In the genomic region with DNA sequence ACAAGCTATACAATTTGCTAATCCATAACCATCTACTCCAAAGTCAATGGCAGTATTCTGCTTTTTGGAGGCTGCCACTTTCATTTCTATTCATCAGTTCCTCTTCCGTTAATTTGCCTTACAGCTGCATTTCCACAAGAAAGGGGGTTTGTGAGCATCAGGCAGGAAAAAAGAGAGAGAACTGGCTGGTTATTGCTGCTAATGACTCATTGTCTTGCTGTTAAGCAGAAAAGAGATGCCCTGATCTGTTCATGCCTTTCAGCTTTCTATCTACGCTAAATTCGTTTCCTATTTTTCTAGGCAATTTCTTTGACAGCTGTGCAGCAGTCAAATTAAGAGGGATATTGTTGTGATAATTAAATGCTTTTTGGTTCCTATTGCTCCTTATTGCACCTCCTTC, we compare ENCODE assay signal across 17 cellular contexts.
DNase-seq lines count a peak whose midpoint lies in the region; ATAC-seq, FAIRE-seq and TF ChIP-seq lines count a peak whose summit lies in the region.
"Had no signal": no experiment of that assay in that cellular context is flagged by ENCODE, and none has a peak within 500 bp of the region (broad histone marks: within the 10 kb centered on the region; RNA-seq: fewer than 3 reads in every experiment).

No MANE protein-coding gene starts in this region.

- no peak overlapping the region for H2BK12ac ChIP-seq in H1 (ENCODE audit: low read depth, low read length)

- no peak overlapping the region for H2AK5ac ChIP-seq in H1 (ENCODE audit: low read depth, low read length)

- no peaks in the 10 kb centered on the region for H3K36me3 Mint-ChIP-seq in activated CD4-positive, alpha-beta T cell treated with anti-CD3 and anti-CD28 coated beads, Interleukin-2, amount 10 ng/mL, durations not matched to agents 7 days and 5 days (ENCODE audit: low read depth)
- no peaks in the 10 kb centered on the region for H3K36me3 Mint-ChIP-seq in stimulated activated naive B cell treated with anti-CD40 and anti-IgM and Interleukin-4, amounts not matched to agents 10 μg/mL and 1 μg/mL and 100 μg/mL, for 72 hours
- H3K36me3 Mint-ChIP-seq in endothelial cell (ENCODE audit: low read depth, unreplicated experiment), result no peaks in the 10 kb centered on the region
- H3K36me3 Mint-ChIP-seq: type B pancreatic cell had no signal

- peaks cover 0 to 4% (median 0%) of the 10 kb centered on the region in 4 experiments; a peak in 1 of 7 replicates for H3K4me1 ChIP-seq in H1 (replicated peaks in 1 of 4; ENCODE audit: control insufficient read depth in 3 of 4, insufficient read depth in 4 of 4, low read length in 3 of 4)
- H3K4me1 ChIP-seq: parathyroid adenoma had no signal

- no peak overlapping the region for H4K5ac ChIP-seq in H1 (ENCODE audit: insufficient read length, low read depth, low read length)

- H2BK5ac ChIP-seq in H1 (ENCODE audit: low read depth, low read length), result no peak overlapping the region

- no peaks in the 10 kb centered on the region for H3K79me2 ChIP-seq in H1 (ENCODE audit: control insufficient read depth in 1 of 2, insufficient read depth in 2 of 2, low read length in 2 of 2)
- H3K79me2 ChIP-seq: parathyroid adenoma had no signal

- no peaks in the 10 kb centered on the region for H3K23me2 ChIP-seq in H1 (ENCODE audit: low read depth, low read length)

- no peaks in the 10 kb centered on the region for H3K27me3 Mint-ChIP-seq in activated CD4-positive, alpha-beta T cell treated with anti-CD3 and anti-CD28 coated beads, Interleukin-2, amount 10 ng/mL, durations not matched to agents 7 days and 5 days
- H3K27me3 Mint-ChIP-seq in stimulated activated naive B cell treated with anti-CD40 and anti-IgM and Interleukin-4, amounts not matched to agents 10 μg/mL and 1 μg/mL and 100 μg/mL, for 72 hours, result peaks cover 11 to 21% of the 10 kb centered on the region in 2 donors
- H3K27me3 Mint-ChIP-seq in endothelial cell (ENCODE audit: unreplicated experiment), result peaks cover 2% of the 10 kb centered on the region
- H3K27me3 Mint-ChIP-seq: activated naive CD8-positive, alpha-beta T cell treated with anti-CD3 and anti-CD28 coated beads, Interleukin-2, amount 50 U/mL, for 24 hours had no signal

- H4K8ac ChIP-seq in H1 (ENCODE audit: extremely low read depth, insufficient read depth, low read length), result no peak overlapping the region

- no peak overlapping the region for H2BK120ac ChIP-seq in H1 (replicated peaks; ENCODE audit: low read depth, low read length)

- H3K9me3 ChIP-seq in H1 (ENCODE audit: insufficient read depth in 2 of 2, low read depth in 1 of 2, low read length in 1 of 2), result no peaks in the 10 kb centered on the region

- POLR2A ChIA-PET in activated CD4-positive, alpha-beta T cell treated with anti-CD3 and anti-CD28 coated beads, Interleukin-2, amount 10 ng/mL, durations not matched to agents 7 days and 5 days (lab: Charles Lee), result interaction anchor here (0.5 kb wide), 1 partner anchor 9 kb away, joined by 6 read pairs; no protein-coding TSS in a partner anchor
- POLR2A ChIA-PET in H1 (lab: Charles Lee; ENCODE audit: partially characterized antibody), result no interaction called here

- H3K14ac ChIP-seq in H1 (ENCODE audit: insufficient read length), result no peak overlapping the region

- H4K20me1 ChIP-seq in H1 (replicated peaks in 1 of 2; ENCODE audit: control insufficient read depth in 1 of 2, insufficient read depth in 2 of 2, low read length in 2 of 2), result no peaks in the 10 kb centered on the region

- no peaks in the 10 kb centered on the region for H3K27me3 ChIP-seq in H1 (replicated peaks in 1 of 4; ENCODE audit: control insufficient read depth in 3 of 4, extremely low read depth in 1 of 4, insufficient read depth in 3 of 4, low read length in 3 of 4)

- no peak overlapping the region for H3K18ac ChIP-seq in H1 (ENCODE audit: extremely low read depth, low read length)

- H2BK15ac ChIP-seq in H1 (ENCODE audit: low read length), result no peak overlapping the region

- no peak overlapping the region for H4K91ac ChIP-seq in H1 (replicated peaks; ENCODE audit: insufficient read length, low read length)

- peak overlapping the region; percentile 46 for H2AFZ ChIP-seq in H1 (ENCODE audit: low read length)
- H2AFZ ChIP-seq: parathyroid adenoma had no signal

- H3K23ac ChIP-seq in H1 (ENCODE audit: insufficient read length), result no peak overlapping the region

- H3K4ac ChIP-seq in H1 (replicated peaks; ENCODE audit: insufficient read length, low read depth, low read length), result no peak overlapping the region

- no peak overlapping the region for H3K4me2 ChIP-seq in H1 (ENCODE audit: insufficient read depth in 1 of 2, low read depth in 2 of 2, low read length in 2 of 2)

- no peaks in the 10 kb centered on the region for H3K36me3 ChIP-seq in H1 (ENCODE audit: control insufficient read depth in 2 of 4, insufficient read depth in 4 of 4, low read length in 3 of 4)

- no peak for TF ChIP-seq POLR2A in H1 (IDR thresholded peaks at IDR 0.05; ENCODE audit: control extremely low read depth in 1 of 2, low read depth in 2 of 2, low read length in 2 of 2)

- no peak overlapping the region for H2BK20ac ChIP-seq in H1 (ENCODE audit: low read length)

- H3K56ac ChIP-seq in H1 (replicated peaks; ENCODE audit: insufficient read length, low read depth, low read length), result no peak overlapping the region

- peak; percentile 77 to 84 for ATAC-seq in stimulated activated naive B cell treated with anti-CD40 and anti-IgM and Interleukin-4, amounts not matched to agents 10 μg/mL and 1 μg/mL and 100 μg/mL, for 72 hours (replicated peaks)
- ATAC-seq: activated naive CD8-positive, alpha-beta T cell treated with anti-CD3 and anti-CD28 coated beads, Interleukin-2, amount 50 U/mL, for 24 hours had no signal

- H3K4me1 Mint-ChIP-seq in activated CD4-positive, alpha-beta T cell treated with anti-CD3 and anti-CD28 coated beads, Interleukin-2, amount 10 ng/mL, durations not matched to agents 7 days and 5 days, result peaks cover 18% of the 10 kb centered on the region
- peaks cover 7 to 14% of the 10 kb centered on the region in 2 donors for H3K4me1 Mint-ChIP-seq in stimulated activated naive B cell treated with anti-CD40 and anti-IgM and Interleukin-4, amounts not matched to agents 10 μg/mL and 1 μg/mL and 100 μg/mL, for 72 hours
- peaks cover 6% of the 10 kb centered on the region for H3K4me1 Mint-ChIP-seq in endothelial cell (ENCODE audit: unreplicated experiment)

- no peak overlapping the region for H3K9ac ChIP-seq in H1 (replicated peaks in 1 of 4; ENCODE audit: extremely low read depth in 1 of 4, low read depth in 3 of 4, low read length in 3 of 4)
- H3K9ac ChIP-seq: parathyroid adenoma had no signal

- peak overlapping the region; percentile 32 for H3K27ac Mint-ChIP-seq in activated CD4-positive, alpha-beta T cell treated with anti-CD3 and anti-CD28 coated beads, Interleukin-2, amount 10 ng/mL, durations not matched to agents 7 days and 5 days
- H3K27ac Mint-ChIP-seq in stimulated activated naive B cell treated with anti-CD40 and anti-IgM and Interleukin-4, amounts not matched to agents 10 μg/mL and 1 μg/mL and 100 μg/mL, for 72 hours, result no peak overlapping the region
- H3K27ac Mint-ChIP-seq in endothelial cell (ENCODE audit: unreplicated experiment), result no peak overlapping the region
- H3K27ac Mint-ChIP-seq: activated naive CD8-positive, alpha-beta T cell treated with anti-CD3 and anti-CD28 coated beads, Interleukin-2, amount 50 U/mL, for 24 hours; type B pancreatic cell had no signal

- CTCF ChIA-PET in activated CD4-positive, alpha-beta T cell treated with anti-CD3 and anti-CD28 coated beads, Interleukin-2, amount 10 ng/mL, durations not matched to agents 7 days and 5 days (lab: Charles Lee), result no interaction called here
- CTCF ChIA-PET in H1 (lab: Charles Lee; ENCODE audit: partially characterized antibody), result interaction anchor here (0.5 to 5.5 kb wide), 5 partner anchors 8 to 120 kb away, joined by 3 to 23 read pairs (median 4); no protein-coding TSS in a partner anchor

- no peak overlapping the region for H3K4me3 ChIP-seq in H1 (ENCODE audit: extremely low read depth in 1 of 4, insufficient read depth in 2 of 4, low read depth in 3 of 4, low read length in 4 of 4)
- no peak overlapping the region for H3K4me3 ChIP-seq in coronary artery

- no peak for TF ChIP-seq RAD21 in H1 (IDR thresholded peaks at IDR 0.05 in 1 of 2, conservative IDR thresholded peaks at IDR 0.05 in 1 of 2; ENCODE audit: low read depth in 2 of 2, low read length in 2 of 2)

- no peak for DNase-seq in activated CD4-positive, alpha-beta T cell treated with anti-CD3 and anti-CD28 coated beads, Interleukin-2, amount 10 ng/mL, durations not matched to agents 7 days and 5 days
- no peak for DNase-seq in activated CD4-positive, alpha-beta T cell treated with anti-CD3 and anti-CD28 coated beads for 1 hour
- peak; percentile 85 for DNase-seq in NOMO-1 treated with DMSO at 0.1 percent for 48 hours (lab: John Stamatoyannopoulos, UW; ENCODE audit: unreplicated experiment)
- no peak for DNase-seq in H1 (ENCODE audit: low read depth in 1 of 2, low spot score in 2 of 2)
- peak; percentile 4 for DNase-seq in stimulated activated naive B cell treated with anti-CD40 and anti-IgM and Interleukin-4, amounts not matched to agents 10 μg/mL and 1 μg/mL and 100 μg/mL, for 72 hours
- DNase-seq in coronary artery (ENCODE audit: low spot score), result no peak
- no peak for DNase-seq in endothelial cell (ENCODE audit: low spot score)
- DNase-seq in HUDEP-2 (lab: John Stamatoyannopoulos, UW; ENCODE audit: unreplicated experiment in 76 of 76), result no peak
- DNase-seq: ACHN; activated naive CD8-positive, alpha-beta T cell treated with anti-CD3 and anti-CD28 coated beads, Interleukin-2, amount 50 U/mL, for 24 hours; DMS153; NCI-H1417; NCI-H510A treated with DMSO at 0.1 percent for 48 hours; SHP77 treated with DMSO at 0.1 percent for 48 hours had no signal

- no peaks in the 10 kb centered on the region for H3K79me1 ChIP-seq in H1 (ENCODE audit: low read depth, low read length)

- TF ChIP-seq EP300 in H1 (IDR thresholded peaks at IDR 0.05; ENCODE audit: borderline replicate concordance in 1 of 2, low read depth in 2 of 2, low read length in 2 of 2), result no peak

- FAIRE-seq in H1 (lab: Jason Lieb, UNC), result no peak
- FAIRE-seq: colon had no signal

- WGBS in H1 (ENCODE audit: extremely low coverage in 1 of 2, insufficient coverage in 1 of 2, insufficient read length in 1 of 2, insufficient replicate concordance in 2 of 2, low coverage in 1 of 2, low lambda C conversion rate in 2 of 2, missing lambda C conversion rate in 1 of 2), 2 experiments, result 53% methylated on average over 3 of the region's 3 CpGs; no CpG with 5 or more reads in 1 of the 2 experiments

- H3K27ac ChIP-seq in H1 (ENCODE audit: low read depth, low read length) (no peak overlapping the region), coronary artery (peak overlapping the region in 1 of 2 donors; percentile 31)
- H3K27ac ChIP-seq: parathyroid adenoma had no signal

- TF ChIP-seq CTCF in H1 (IDR thresholded peaks at IDR 0.05; ENCODE audit: control extremely low read depth in 1 of 3, insufficient read depth in 1 of 3, low read depth in 1 of 3, low read length in 3 of 3) (no peak), coronary artery (IDR thresholded peaks at IDR 0.05) (no peak), endothelial cell (IDR thresholded peaks at IDR 0.05; ENCODE audit: unreplicated experiment) (no peak)

- H3K9me3 Mint-ChIP-seq in activated CD4-positive, alpha-beta T cell treated with anti-CD3 and anti-CD28 coated beads, Interleukin-2, amount 10 ng/mL, durations not matched to agents 7 days and 5 days, result peaks cover 5% of the 10 kb centered on the region
- no peaks in the 10 kb centered on the region for H3K9me3 Mint-ChIP-seq in stimulated activated naive B cell treated with anti-CD40 and anti-IgM and Interleukin-4, amounts not matched to agents 10 μg/mL and 1 μg/mL and 100 μg/mL, for 72 hours
- H3K9me3 Mint-ChIP-seq in endothelial cell (ENCODE audit: unreplicated experiment), result no peaks in the 10 kb centered on the region
- H3K9me3 Mint-ChIP-seq: activated naive CD8-positive, alpha-beta T cell treated with anti-CD3 and anti-CD28 coated beads, Interleukin-2, amount 50 U/mL, for 24 hours; type B pancreatic cell had no signal

- peak overlapping the region; percentile 9 for H3K4me3 Mint-ChIP-seq in activated CD4-positive, alpha-beta T cell treated with anti-CD3 and anti-CD28 coated beads, Interleukin-2, amount 10 ng/mL, durations not matched to agents 7 days and 5 days
- no peak overlapping the region for H3K4me3 Mint-ChIP-seq in stimulated activated naive B cell treated with anti-CD40 and anti-IgM and Interleukin-4, amounts not matched to agents 10 μg/mL and 1 μg/mL and 100 μg/mL, for 72 hours
- no peak overlapping the region for H3K4me3 Mint-ChIP-seq in endothelial cell (ENCODE audit: unreplicated experiment)
- H3K4me3 Mint-ChIP-seq: activated naive CD8-positive, alpha-beta T cell treated with anti-CD3 and anti-CD28 coated beads, Interleukin-2, amount 50 U/mL, for 24 hours; type B pancreatic cell had no signal

Comparison
In these comparisons a context has a peak if more than half of its experiments do, and no peak if none do; other contexts are left out.
1. DNase-seq: peak in NOMO-1 treated with DMSO at 0.1 percent for 48 hours (single experiment) and stimulated activated naive B cell treated with anti-CD40 and anti-IgM and Interleukin-4, amounts not matched to agents 10 μg/mL and 1 μg/mL and 100 μg/mL, for 72 hours (single experiment); none in activated CD4-positive, alpha-beta T cell treated with anti-CD3 and anti-CD28 coated beads, Interleukin-2, amount 10 ng/mL, durations not matched to agents 7 days and 5 days (single experiment), activated CD4-positive, alpha-beta T cell treated with anti-CD3 and anti-CD28 coated beads for 1 hour (single experiment), H1 (0 of 2), coronary artery (single experiment), endothelial cell (single experiment) and HUDEP-2 (0 of 76).